In the genomic region with DNA sequence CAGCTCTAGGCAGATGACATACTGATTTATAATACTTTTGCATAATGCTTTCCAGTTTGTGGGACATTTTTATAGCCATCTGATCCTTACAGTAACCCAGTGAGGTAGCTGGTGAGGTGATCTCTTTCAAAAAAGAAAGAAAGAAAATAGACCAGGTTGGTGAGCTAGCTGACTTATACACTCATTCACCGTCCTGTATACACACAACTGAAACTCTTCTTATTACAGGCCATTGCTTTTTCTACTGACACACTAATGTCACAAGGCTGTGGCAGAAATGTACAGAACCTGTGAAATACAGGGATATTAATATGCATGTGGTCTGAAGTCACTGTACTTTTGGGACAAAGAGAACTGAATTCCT, we compare ENCODE assay signal across 11 cellular contexts.
DNase-seq lines count a peak whose midpoint lies in the region; ATAC-seq, FAIRE-seq and TF ChIP-seq lines count a peak whose summit lies in the region.
"Had no signal": no experiment of that assay in that cellular context is flagged by ENCODE, and none has a peak within 500 bp of the region (broad histone marks: within the 10 kb centered on the region; RNA-seq: fewer than 3 reads in every experiment).

No MANE protein-coding gene starts in this region.

- H3K27me3 Mint-ChIP-seq in CD4-positive, CD25-positive, alpha-beta regulatory T cell = peaks cover 5% of the 10 kb centered on the region
- H3K27me3 Mint-ChIP-seq in T-helper 1 cell treated with Interleukin-12 subunit alpha and Interleukin-12 subunit beta and Interleukin-4 antibody, amounts not matched to agents 30 μg/mL and 1 μg/mL, for 36 hours (ENCODE audit: low read depth) = no peaks in the 10 kb centered on the region

- peak in 1 of 2 donors; percentile 23 for ATAC-seq in CD4-positive, CD25-positive, alpha-beta regulatory T cell (ENCODE audit: low read depth in 2 of 2)
- ATAC-seq in GM19043 (IDR thresholded peaks at IDR 0.05; ENCODE audit: low read depth, unreplicated experiment) (peak; percentile 26), left lung (no peak), right cardiac atrium (no peak)

- H3K9me3 Mint-ChIP-seq in CD4-positive, CD25-positive, alpha-beta regulatory T cell = no peaks in the 10 kb centered on the region
- H3K9me3 Mint-ChIP-seq in T-helper 1 cell treated with Interleukin-12 subunit alpha and Interleukin-12 subunit beta and Interleukin-4 antibody, amounts not matched to agents 30 μg/mL and 1 μg/mL, for 36 hours = no peaks in the 10 kb centered on the region

- peak in 1 of 3 donors; percentile 64 for DNase-seq in CD4-positive, CD25-positive, alpha-beta regulatory T cell
- DNase-seq in left lung (no peak), frontal cortex (ENCODE audit: low spot score in 2 of 2) (no peak), islet precursor cell (no peak), UCSD-AML1 (lab: John Stamatoyannopoulos, UW; ENCODE audit: unreplicated experiment) (no peak), right cardiac atrium (no peak)
- DNase-seq: Caco-2; effector CD8-positive, alpha-beta T cell; NCI-H1048 had no signal

- H3K4me3 ChIP-seq in CD4-positive, CD25-positive, alpha-beta regulatory T cell (ENCODE audit: low read depth, low read length) = peak overlapping the region; percentile 13
- H3K4me3 ChIP-seq in left lung = no peak overlapping the region
- H3K4me3 ChIP-seq in right cardiac atrium (ENCODE audit: low read length) = no peak overlapping the region

- no peaks in the 10 kb centered on the region for H3K9me3 ChIP-seq in CD4-positive, CD25-positive, alpha-beta regulatory T cell (ENCODE audit: control insufficient read depth in 2 of 2, low read length in 2 of 2)
- H3K9me3 ChIP-seq in left lung (no peaks in the 10 kb centered on the region), right cardiac atrium (ENCODE audit: control insufficient read depth, low read length) (no peaks in the 10 kb centered on the region)
- H3K9me3 ChIP-seq: Caco-2 had no signal

- peaks cover 35 to 94% (median 83%) of the 10 kb centered on the region in 4 donors for H3K4me1 Mint-ChIP-seq in CD4-positive, CD25-positive, alpha-beta regulatory T cell
- H3K4me1 Mint-ChIP-seq in T-helper 1 cell treated with Interleukin-12 subunit alpha and Interleukin-12 subunit beta and Interleukin-4 antibody, amounts not matched to agents 30 μg/mL and 1 μg/mL, for 36 hours (ENCODE audit: low read depth) = peaks cover 87% of the 10 kb centered on the region

- peak overlapping the region; percentile 26 to 71 (median 65) for H3K27ac Mint-ChIP-seq in CD4-positive, CD25-positive, alpha-beta regulatory T cell
- peak overlapping the region; percentile 99 for H3K27ac Mint-ChIP-seq in T-helper 1 cell treated with Interleukin-12 subunit alpha and Interleukin-12 subunit beta and Interleukin-4 antibody, amounts not matched to agents 30 μg/mL and 1 μg/mL, for 36 hours

- H3K36me3 ChIP-seq in CD4-positive, CD25-positive, alpha-beta regulatory T cell (ENCODE audit: control insufficient read depth, insufficient read depth, low read length) = no peaks in the 10 kb centered on the region
- no peaks in the 10 kb centered on the region for H3K36me3 ChIP-seq in left lung

- peak overlapping the region in 2 of 4 donors; percentile 34 to 69 for H3K4me3 Mint-ChIP-seq in CD4-positive, CD25-positive, alpha-beta regulatory T cell
- peak overlapping the region; percentile 67 for H3K4me3 Mint-ChIP-seq in T-helper 1 cell treated with Interleukin-12 subunit alpha and Interleukin-12 subunit beta and Interleukin-4 antibody, amounts not matched to agents 30 μg/mL and 1 μg/mL, for 36 hours

- no peak for FAIRE-seq in frontal cortex (lab: Jason Lieb, UNC)

- H3K27ac ChIP-seq in CD4-positive, CD25-positive, alpha-beta regulatory T cell (ENCODE audit: insufficient read depth, low read length, poor library complexity, severe bottlenecking) = peak overlapping the region; percentile 16
- peak overlapping the region; percentile 40 to 71 for H3K27ac ChIP-seq in left lung
- no peak overlapping the region for H3K27ac ChIP-seq in right cardiac atrium (ENCODE audit: low read length)

- H3K36me3 Mint-ChIP-seq in CD4-positive, CD25-positive, alpha-beta regulatory T cell = peaks cover 35% of the 10 kb centered on the region
- H3K36me3 Mint-ChIP-seq in T-helper 1 cell treated with Interleukin-12 subunit alpha and Interleukin-12 subunit beta and Interleukin-4 antibody, amounts not matched to agents 30 μg/mL and 1 μg/mL, for 36 hours (ENCODE audit: low read depth) = peaks cover 58% of the 10 kb centered on the region

- no peak for TF ChIP-seq CTCF in left lung (IDR thresholded peaks at IDR 0.05)

- peaks cover 79% of the 10 kb centered on the region for H3K4me1 ChIP-seq in CD4-positive, CD25-positive, alpha-beta regulatory T cell (ENCODE audit: control insufficient read depth, insufficient read depth, low read length, poor library complexity, severe bottlenecking)
- H3K4me1 ChIP-seq in left lung (peaks cover 38 to 95% of the 10 kb centered on the region in 2 donors), right cardiac atrium (ENCODE audit: control insufficient read depth, insufficient read depth, low read length) (peaks cover 23% of the 10 kb centered on the region)

- H3K27me3 ChIP-seq in CD4-positive, CD25-positive, alpha-beta regulatory T cell (ENCODE audit: control insufficient read depth, insufficient read depth, low read length) = no peaks in the 10 kb centered on the region
- H3K27me3 ChIP-seq in left lung = no peaks in the 10 kb centered on the region
- H3K27me3 ChIP-seq in right cardiac atrium (ENCODE audit: control insufficient read depth, insufficient read depth) = no peaks in the 10 kb centered on the region

- intact Hi-C loops in left lung (cut with DNase I) = no loop called here
- intact Hi-C loops in right cardiac atrium (cut with DNase I) = loop anchor here in 2 of 4 donors (10.0 kb wide), 2 partner anchors 104 to 196 kb away; no protein-coding TSS in a partner anchor

- 94% methylated on average over 1 of the region's 1 CpG for WGBS in right cardiac atrium
